ENCODE assay signal across 1 cellular context in the genomic region with DNA sequence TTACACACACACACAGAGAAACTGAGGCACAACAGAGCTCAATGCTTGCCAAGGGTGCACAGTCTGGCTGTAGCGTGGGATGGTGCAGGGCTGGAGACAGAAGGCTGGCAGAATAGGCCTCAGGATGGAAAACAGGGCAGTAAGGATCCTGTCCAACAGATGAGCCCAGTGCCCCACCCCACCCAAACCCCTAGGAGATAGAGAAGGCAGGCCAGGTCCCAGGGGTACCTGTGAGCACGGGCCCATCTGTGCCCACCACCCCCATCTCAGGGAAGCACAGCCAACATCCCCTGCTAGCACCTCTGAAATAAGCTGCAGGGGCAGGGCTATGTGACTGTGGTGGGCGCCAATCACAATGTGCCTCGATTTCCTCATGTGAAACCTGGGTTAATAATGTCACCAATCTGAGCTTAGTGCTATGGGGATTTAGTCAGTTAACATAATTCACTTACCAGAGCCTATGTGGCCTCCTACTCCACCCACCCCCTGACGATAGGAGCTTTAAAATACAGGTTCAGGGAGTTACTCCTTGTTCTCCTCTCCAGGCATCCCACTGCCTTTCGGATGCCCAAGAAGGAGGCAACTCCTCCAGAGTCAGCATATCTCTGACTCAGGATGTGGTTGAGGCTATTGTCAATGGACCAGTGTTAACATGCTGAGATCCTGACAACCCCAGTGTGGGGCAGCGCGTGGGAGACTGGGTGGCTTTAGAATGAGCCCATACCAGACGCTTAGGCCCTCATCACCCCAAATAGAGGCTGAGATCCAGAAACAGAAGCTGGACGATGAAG.
TF ChIP-seq lines count a peak whose summit lies in the region.

No MANE protein-coding gene starts in this region.

TF ChIP-seq in HepG2, 621 proteins besides CTCF, POLR2A, EP300 and RAD21:
- TF ChIP-seq NFIC (IDR thresholded peaks at IDR 0.05; ENCODE audit: low read length) (no peak), NBN (conservative IDR thresholded peaks at IDR 0.05) (no peak), IRF2 (CRISPR knock-in tag; IDR thresholded peaks at IDR 0.05) (no peak), SCMH1 (CRISPR knock-in tag; IDR thresholded peaks at IDR 0.05; ENCODE audit: borderline replicate concordance) (no peak), TMF1 (CRISPR knock-in tag; IDR thresholded peaks at IDR 0.05; ENCODE audit: low read depth) (no peak), HOMEZ (CRISPR knock-in tag; IDR thresholded peaks at IDR 0.05; ENCODE audit: low read depth) (no peak), MAZ (IDR thresholded peaks at IDR 0.05; ENCODE audit: borderline replicate concordance, low read depth, low read length) (no peak), MAZ (CRISPR knock-in tag; IDR thresholded peaks at IDR 0.05; ENCODE audit: low read depth) (no peak)
TF ChIP-seq in HepG2: peak in this region for 0.
